ENCODE assay signal across 11 cellular contexts in genomic region chr15:38554354-38554753, GRCh38. TPM values are rescaled to one million over a fixed set of nuclear protein-coding genes. Genes with fewer than 3 reads are reported as not detected.
DNase-seq lines count a peak whose midpoint lies in the region; ATAC-seq, FAIRE-seq and TF ChIP-seq lines count a peak whose summit lies in the region.
"Had no signal": no experiment of that assay in that cellular context is flagged by ENCODE, and none has a peak within 500 bp of the region (broad histone marks: within the 10 kb centered on the region; RNA-seq: fewer than 3 reads in every experiment).

No MANE protein-coding gene starts in this region.

- H3K36me3 Mint-ChIP-seq in nephron progenitor cell (ENCODE audit: low read depth): no peaks in the 10 kb centered on the region

- no peaks in the 10 kb centered on the region for H3K9me3 Mint-ChIP-seq in nephron progenitor cell

- H3K4me1 Mint-ChIP-seq in nephron progenitor cell: peaks cover 49% of the 10 kb centered on the region

- intact Hi-C loops in head of caudate nucleus (cut with DNase I): no loop called here

- H3K4me3 ChIP-seq in SJCRH30 (no peak overlapping the region), MM.1S (ENCODE audit: low read length) (no peak overlapping the region)

- H3K27ac ChIP-seq in SJCRH30: 0 out of 2 replicates have a peak overlapping the region, but pooled peaks have one; percentile 86
- H3K27ac ChIP-seq in MM.1S (ENCODE audit: low read length): no peak overlapping the region
- H3K27ac ChIP-seq: foreskin keratinocyte, parathyroid adenoma had no signal

- no peaks in the 10 kb centered on the region for H4K20me1 ChIP-seq in MM.1S (ENCODE audit: insufficient read depth, low read length)

- peak; percentile 77 for FAIRE-seq in GM12892 (lab: Jason Lieb, UNC)

- H3K27me3 ChIP-seq in SJCRH30: no peaks in the 10 kb centered on the region
- no peaks in the 10 kb centered on the region for H3K27me3 ChIP-seq in MM.1S (replicated peaks; ENCODE audit: insufficient read depth, low read length)

- peak; percentile 57 for ATAC-seq in GM21526 (IDR thresholded peaks at IDR 0.05; ENCODE audit: low FRiP score, unreplicated experiment)
- no peak for ATAC-seq in HG02623 (IDR thresholded peaks at IDR 0.05; ENCODE audit: unreplicated experiment)
- ATAC-seq: foreskin keratinocyte had no signal

- H3K27me3 Mint-ChIP-seq in nephron progenitor cell (ENCODE audit: low read depth, poor library complexity): no peaks in the 10 kb centered on the region

- no peak overlapping the region for H3K27ac Mint-ChIP-seq in nephron progenitor cell

- no peak overlapping the region for H3K9ac ChIP-seq in MM.1S (ENCODE audit: low read length)
- H3K9ac ChIP-seq: parathyroid adenoma had no signal

- DNase-seq in GM12892 (ENCODE audit: insufficient read length): no peak
- DNase-seq in SJCRH30: no peak
- DNase-seq in iris pigment epithelial cell (ENCODE audit: low read depth): peak; percentile 55
- no peak for DNase-seq in nephron progenitor cell
- DNase-seq in MM.1S: no peak
- no peak for DNase-seq in head of caudate nucleus
- DNase-seq: DMS53, foreskin keratinocyte had no signal

- TF ChIP-seq CTCF in nephron progenitor cell (IDR thresholded peaks at IDR 0.05) (no peak), MM.1S (IDR thresholded peaks at IDR 0.05; ENCODE audit: low read length) (no peak)

- H3K4me3 Mint-ChIP-seq in nephron progenitor cell: no peak overlapping the region

- no peaks in the 10 kb centered on the region for H3K9me2 ChIP-seq in MM.1S (replicated peaks; ENCODE audit: insufficient read depth, low read length)

- no peaks in the 10 kb centered on the region for H3F3A ChIP-seq in MM.1S (ENCODE audit: insufficient read depth, low read length)

- H3K9me3 ChIP-seq in SJCRH30 (replicated peaks): no peaks in the 10 kb centered on the region
- no peaks in the 10 kb centered on the region for H3K9me3 ChIP-seq in MM.1S (replicated peaks; ENCODE audit: insufficient read depth, low read length)

- TF ChIP-seq POLR2A in GM12892 (IDR thresholded peaks at IDR 0.05; ENCODE audit: low read depth, low read length): no peak

- H3K36me3 ChIP-seq in SJCRH30 (no peaks in the 10 kb centered on the region), MM.1S (replicated peaks; ENCODE audit: insufficient read depth, low read length) (no peaks in the 10 kb centered on the region)

- no peaks in the 10 kb centered on the region for H3K79me2 ChIP-seq in MM.1S (ENCODE audit: low read length)
- H3K79me2 ChIP-seq: parathyroid adenoma had no signal

- no peak overlapping the region for H3K4me2 ChIP-seq in MM.1S (ENCODE audit: low read depth, low read length)

- H2AFZ ChIP-seq in MM.1S (ENCODE audit: low read length): no peak overlapping the region
- H2AFZ ChIP-seq: parathyroid adenoma had no signal

- H3K4me1 ChIP-seq in SJCRH30 (peaks cover 46% of the 10 kb centered on the region), MM.1S (ENCODE audit: low read length) (no peaks in the 10 kb centered on the region)
- H3K4me1 ChIP-seq: parathyroid adenoma had no signal

RNA-seq across cellular contexts. Expression of gene RASGRP1, which starts 10.3 kb away (rescaled TPM):
- 18.1 TPM for polyA plus RNA-seq in GM12892 (2012; ENCODE audit: missing spikeins)
- total RNA-seq in SJCRH30 (2014; rRNA removed; shearing (Covaris generic)): 1.4 and 1.9 TPM in 2 replicates
- total RNA-seq: foreskin keratinocyte had no signal
- polyA plus RNA-seq: foreskin keratinocyte had no signal
